26 cellular contexts compared by ENCODE assay signal in the genomic region with DNA sequence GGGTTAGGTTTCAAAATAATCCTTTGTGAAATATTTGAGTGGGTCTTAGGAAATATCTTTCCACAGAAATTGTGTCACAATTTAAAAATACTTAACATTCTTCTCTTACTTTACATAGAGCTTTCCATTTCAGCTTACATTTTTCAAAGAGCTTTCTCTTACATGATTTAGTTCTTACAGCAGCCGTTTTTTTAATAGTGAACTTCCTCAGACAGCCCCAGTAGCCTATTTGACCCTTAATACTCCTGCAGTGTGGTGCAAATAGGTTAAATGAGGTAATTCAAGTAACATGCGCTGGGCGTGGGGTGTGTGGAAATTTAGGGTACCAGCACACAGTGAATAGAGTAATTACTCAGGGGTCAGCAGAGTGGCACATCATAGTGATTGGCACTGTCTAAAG. TPM values are rescaled to one million over a fixed set of nuclear protein-coding genes. Genes with fewer than 3 reads are reported as not detected.
DNase-seq lines count a peak whose midpoint lies in the region; ATAC-seq and TF ChIP-seq lines count a peak whose summit lies in the region.
"Had no signal": no experiment of that assay in that cellular context is flagged by ENCODE, and none has a peak within 500 bp of the region (broad histone marks: within the 10 kb centered on the region; RNA-seq: fewer than 3 reads in every experiment).

No MANE protein-coding gene starts in this region.

- ATAC-seq in GM23338 (no peak), left lobe of liver (peak; percentile 18)
- ATAC-seq: activated CD8-positive, alpha-beta memory T cell treated with anti-CD3 and anti-CD28 coated beads, Interleukin-2, amount 10 ng/mL, durations not matched to agents 7 days and 5 days; natural killer cell; T-cell had no signal

- H3K36me3 ChIP-seq in GM23338 (ENCODE audit: insufficient read depth) (no peaks in the 10 kb centered on the region), subcutaneous abdominal adipose tissue (ENCODE audit: control insufficient read depth in 5 of 5, insufficient read depth in 5 of 5, low read length in 5 of 5) (no peaks in the 10 kb centered on the region)
- H3K36me3 ChIP-seq: BE2C, tibial artery had no signal

- peak overlapping the region in 1 of 5 donors; percentile 56 for H3K9ac ChIP-seq in subcutaneous abdominal adipose tissue (ENCODE audit: low read length in 5 of 5)

- no peaks in the 10 kb centered on the region for H3K9me3 ChIP-seq in subcutaneous abdominal adipose tissue (ENCODE audit: control insufficient read depth in 5 of 5, low read length in 5 of 5)
- H3K9me3 ChIP-seq: BE2C, tibial artery had no signal

- H3K4me1 ChIP-seq in GM23338 (ENCODE audit: insufficient read depth) (peaks cover 18% of the 10 kb centered on the region), subcutaneous abdominal adipose tissue (ENCODE audit: control insufficient read depth in 5 of 5, insufficient read depth in 5 of 5, low read length in 5 of 5) (peaks cover 0 to 26% (median 17%) of the 10 kb centered on the region in 5 donors)
- H3K4me1 ChIP-seq: BE2C had no signal

- no peaks in the 10 kb centered on the region for H4K20me1 ChIP-seq in GM23338 (replicated peaks; ENCODE audit: insufficient read depth)

- no peaks in the 10 kb centered on the region for H3F3A ChIP-seq in GM23338 (replicated peaks; ENCODE audit: low read depth)

- no peak overlapping the region for H3K4me3 Mint-ChIP-seq in GM23338
- H3K4me3 Mint-ChIP-seq: activated CD4-positive, alpha-beta T cell treated with anti-CD3 and anti-CD28 coated beads, Interleukin-2, amount 10 ng/mL, durations not matched to agents 24 days and 14 days; activated CD8-positive, alpha-beta memory T cell treated with anti-CD3 and anti-CD28 coated beads, Interleukin-2, amount 10 ng/mL, durations not matched to agents 7 days and 5 days; natural killer cell; T-cell had no signal

- no peaks in the 10 kb centered on the region for H3K9me2 ChIP-seq in GM23338 (ENCODE audit: insufficient read depth)

- no peaks in the 10 kb centered on the region for H3K79me2 ChIP-seq in GM23338 (replicated peaks; ENCODE audit: insufficient read depth)

- H3K4me1 Mint-ChIP-seq in GM23338 = peaks cover 35% of the 10 kb centered on the region
- H3K4me1 Mint-ChIP-seq: activated CD4-positive, alpha-beta T cell treated with anti-CD3 and anti-CD28 coated beads, Interleukin-2, amount 10 ng/mL, durations not matched to agents 24 days and 14 days; activated CD8-positive, alpha-beta memory T cell treated with anti-CD3 and anti-CD28 coated beads, Interleukin-2, amount 10 ng/mL, durations not matched to agents 7 days and 5 days; T-cell had no signal

- H3K27ac ChIP-seq in GM23338 (ENCODE audit: low read depth) (no peak overlapping the region), subcutaneous abdominal adipose tissue (ENCODE audit: low read depth, low read length) (peak overlapping the region; percentile 86)
- H3K27ac ChIP-seq: tibial artery had no signal

- no peaks in the 10 kb centered on the region for H3K27me3 ChIP-seq in GM23338 (ENCODE audit: insufficient read depth)
- no peaks in the 10 kb centered on the region for H3K27me3 ChIP-seq in subcutaneous abdominal adipose tissue (ENCODE audit: control insufficient read depth in 5 of 5, insufficient read depth in 4 of 5, low read length in 5 of 5)
- H3K27me3 ChIP-seq: BE2C, dorsolateral prefrontal cortex, tibial artery had no signal

- no peak overlapping the region for H2AFZ ChIP-seq in GM23338

- peaks cover 4% of the 10 kb centered on the region; the same call in 1 of the 3 replicates for H3K36me3 Mint-ChIP-seq in GM23338 (ENCODE audit: low read depth)
- H3K36me3 Mint-ChIP-seq: activated CD8-positive, alpha-beta memory T cell treated with anti-CD3 and anti-CD28 coated beads, Interleukin-2, amount 10 ng/mL, durations not matched to agents 7 days and 5 days; natural killer cell; T-cell had no signal

- H3K4me2 ChIP-seq in GM23338 = no peak overlapping the region

- peaks cover 1% of the 10 kb centered on the region for H3K27me3 Mint-ChIP-seq in GM23338 (ENCODE audit: insufficient read depth, low read depth, poor library complexity)
- H3K27me3 Mint-ChIP-seq: activated CD8-positive, alpha-beta memory T cell treated with anti-CD3 and anti-CD28 coated beads, Interleukin-2, amount 10 ng/mL, durations not matched to agents 7 days and 5 days; progenitor cell of endocrine pancreas had no signal

- no peak overlapping the region for H3K4me3 ChIP-seq in GM23338
- H3K4me3 ChIP-seq in subcutaneous abdominal adipose tissue (ENCODE audit: low read depth in 1 of 5, low read length in 5 of 5) = no peak overlapping the region
- H3K4me3 ChIP-seq: dorsolateral prefrontal cortex, tibial artery had no signal

- no peaks in the 10 kb centered on the region for H3K9me3 Mint-ChIP-seq in GM23338
- H3K9me3 Mint-ChIP-seq: activated CD4-positive, alpha-beta T cell treated with anti-CD3 and anti-CD28 coated beads, Interleukin-2, amount 10 ng/mL, durations not matched to agents 24 days and 14 days; activated T-helper 2 cell treated with anti-CD3 and anti-CD28 coated beads, Interferon-gamma antibody, Interleukin-2, Interleukin-4, amounts not matched to agents 10 μg/mL and 5 μg/mL and 100 μg/mL, durations not matched to agents 14 hours and 24 hours and 36 hours; natural killer cell; T-cell had no signal

- no peak for TF ChIP-seq CTCF in GM23338 (conservative IDR thresholded peaks at IDR 0.05; ENCODE audit: low read depth in 2 of 2)

- no peak for DNase-seq in GM23338 (ENCODE audit: low spot score)
- DNase-seq in SKM-1 (lab: John Stamatoyannopoulos, UW; ENCODE audit: unreplicated experiment) = peak; percentile 18
- DNase-seq in left lobe of liver (ENCODE audit: low spot score) = no peak
- DNase-seq in NCI-H187 treated with DMSO at 0.1 percent for 48 hours (lab: John Stamatoyannopoulos, UW) = no peak
- no peak for DNase-seq in C1 segment of cervical spinal cord (lab: John Stamatoyannopoulos, UW)
- DNase-seq in NCI-H510A (lab: John Stamatoyannopoulos, UW) = no peak
- DNase-seq: activated CD4-positive, alpha-beta T cell treated with anti-CD3 and anti-CD28 coated beads, Interleukin-2, amount 10 ng/mL, durations not matched to agents 24 days and 14 days; activated CD8-positive, alpha-beta memory T cell treated with anti-CD3 and anti-CD28 coated beads, Interleukin-2, amount 10 ng/mL, durations not matched to agents 7 days and 5 days; BE2C; dorsolateral prefrontal cortex; foreskin melanocyte; hippocampal formation; mammary epithelial cell; natural killer cell; NCI-H526; Right ventricle myocardium superior; stimulated activated CD4-positive, alpha-beta T cell treated with anti-CD3 and anti-CD28 coated beads, Interleukin-2, amount 100 ng/mL, for 24 hours; stimulated activated naive CD4-positive, alpha-beta T cell treated with Interleukin-2 at 50 U/mL for 16 hours; T-cell; tibial artery had no signal

- 0 out of 2 replicates have a peak overlapping the region, but pooled peaks have one; percentile 19 for H3K27ac Mint-ChIP-seq in GM23338
- H3K27ac Mint-ChIP-seq: activated CD4-positive, alpha-beta T cell treated with anti-CD3 and anti-CD28 coated beads, Interleukin-2, amount 10 ng/mL, durations not matched to agents 24 days and 14 days; activated CD8-positive, alpha-beta memory T cell treated with anti-CD3 and anti-CD28 coated beads, Interleukin-2, amount 10 ng/mL, durations not matched to agents 7 days and 5 days; activated T-helper 2 cell treated with anti-CD3 and anti-CD28 coated beads, Interferon-gamma antibody, Interleukin-2, Interleukin-4, amounts not matched to agents 10 μg/mL and 5 μg/mL and 100 μg/mL, durations not matched to agents 14 hours and 24 hours and 36 hours; natural killer cell; progenitor cell of endocrine pancreas; T-cell had no signal

TF ChIP-seq in GM23338, 12 proteins besides CTCF, POLR2A, EP300 and RAD21 (continues in another document):
- TF ChIP-seq, protein P1, sequence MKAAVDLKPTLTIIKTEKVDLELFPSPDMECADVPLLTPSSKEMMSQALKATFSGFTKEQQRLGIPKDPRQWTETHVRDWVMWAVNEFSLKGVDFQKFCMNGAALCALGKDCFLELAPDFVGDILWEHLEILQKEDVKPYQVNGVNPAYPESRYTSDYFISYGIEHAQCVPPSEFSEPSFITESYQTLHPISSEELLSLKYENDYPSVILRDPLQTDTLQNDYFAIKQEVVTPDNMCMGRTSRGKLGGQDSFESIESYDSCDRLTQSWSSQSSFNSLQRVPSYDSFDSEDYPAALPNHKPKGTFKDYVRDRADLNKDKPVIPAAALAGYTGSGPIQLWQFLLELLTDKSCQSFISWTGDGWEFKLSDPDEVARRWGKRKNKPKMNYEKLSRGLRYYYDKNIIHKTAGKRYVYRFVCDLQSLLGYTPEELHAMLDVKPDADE (IDR thresholded peaks at IDR 0.05) = no peak
- no peak for TF ChIP-seq ZNF114 (CRISPR knock-in tag; IDR thresholded peaks at IDR 0.05)

RNA-seq across cellular contexts. Expression of a gene that starts 21.8 kb away (rescaled TPM):
- total RNA-seq in GM23338 (2014; rRNA removed; shearing (Covaris generic)) = not detected in 2 replicates
- 0.40 and 1.1 TPM in 2 replicates for polyA plus RNA-seq in GM23338 (2016; fragmentation: Nextera tagmentation; extraction: Ambion mirVana)
- 0.65 TPM for total RNA-seq in left lobe of liver
- total RNA-seq: activated CD4-positive, alpha-beta T cell treated with anti-CD3 and anti-CD28 coated beads, Interleukin-2, amount 10 ng/mL, durations not matched to agents 24 days and 14 days; activated CD8-positive, alpha-beta memory T cell treated with anti-CD3 and anti-CD28 coated beads, Interleukin-2, amount 10 ng/mL, durations not matched to agents 7 days and 5 days; activated T-helper 2 cell treated with anti-CD3 and anti-CD28 coated beads, Interferon-gamma antibody, Interleukin-2, Interleukin-4, amounts not matched to agents 10 μg/mL and 5 μg/mL and 100 μg/mL, durations not matched to agents 14 hours and 24 hours and 36 hours; bronchial epithelial cell; Daoy; mammary epithelial cell; progenitor cell of endocrine pancreas had no signal
- polyA plus RNA-seq: mammary epithelial cell had no signal

RNA-seq across cellular contexts. Expression of a gene that starts 33.4 kb away (rescaled TPM):
- not detected in 2 replicates for total RNA-seq in GM23338 (2014; rRNA removed; shearing (Covaris generic))
- polyA plus RNA-seq in GM23338 (2016; fragmentation: Nextera tagmentation; extraction: Ambion mirVana) = 0.38 and 0.68 TPM in 2 replicates
- 1.3 TPM for total RNA-seq in left lobe of liver
- total RNA-seq: activated CD4-positive, alpha-beta T cell treated with anti-CD3 and anti-CD28 coated beads, Interleukin-2, amount 10 ng/mL, durations not matched to agents 24 days and 14 days; activated CD8-positive, alpha-beta memory T cell treated with anti-CD3 and anti-CD28 coated beads, Interleukin-2, amount 10 ng/mL, durations not matched to agents 7 days and 5 days; activated T-helper 2 cell treated with anti-CD3 and anti-CD28 coated beads, Interferon-gamma antibody, Interleukin-2, Interleukin-4, amounts not matched to agents 10 μg/mL and 5 μg/mL and 100 μg/mL, durations not matched to agents 14 hours and 24 hours and 36 hours; bronchial epithelial cell; Daoy; mammary epithelial cell; progenitor cell of endocrine pancreas; T-cell had no signal
- polyA plus RNA-seq: mammary epithelial cell had no signal

RNA-seq across cellular contexts. Expression of a gene that starts 46.2 kb away (rescaled TPM):
- not detected in 2 replicates for total RNA-seq in GM23338 (2014; rRNA removed; shearing (Covaris generic))
- polyA plus RNA-seq in GM23338 (2016; fragmentation: Nextera tagmentation; extraction: Ambion mirVana) = 0.21 TPM in 1 of 2 replicates, not detected in the other
- total RNA-seq in left lobe of liver = not detected
- total RNA-seq: dorsolateral prefrontal cortex, natural killer cell, progenitor cell of endocrine pancreas, Right ventricle myocardium superior, skeletal muscle tissue, T-cell had no signal
